Comparison of ENCODE assay signal across 23 cellular contexts in genomic region chr5:51373880-51374523, GRCh38. TPM values are rescaled to one million over a fixed set of nuclear protein-coding genes. Genes with fewer than 3 reads are reported as not detected.
DNase-seq lines count a peak whose midpoint lies in the region; ATAC-seq and TF ChIP-seq lines count a peak whose summit lies in the region.
"Had no signal": no experiment of that assay in that cellular context is flagged by ENCODE, and none has a peak within 500 bp of the region (broad histone marks: within the 10 kb centered on the region; RNA-seq: fewer than 3 reads in every experiment).

No MANE protein-coding gene starts in this region.

- in situ Hi-C loops in transverse colon (cut with MboI; ENCODE audit: low pct_ligation_motif_present in 1 of 4, low pct_unique_long_range_greater_than_20kb in 1 of 4, low sequenced_read_pairs in 3 of 4) = no loop called here

- intact Hi-C loops in transverse colon (cut with DNase I; ENCODE audit: low total_unique reads) = no loop called here
- intact Hi-C loops in right lobe of liver (cut with DNase I) = no loop called here

- no peaks in the 10 kb centered on the region for H3K9me3 ChIP-seq in transverse colon
- no peaks in the 10 kb centered on the region for H3K9me3 ChIP-seq in right lobe of liver
- H3K9me3 ChIP-seq: uterus had no signal

- peak; percentile 28 for TF ChIP-seq CTCF in foreskin keratinocyte (conservative IDR thresholded peaks at IDR 0.05)
- TF ChIP-seq CTCF in transverse colon (IDR thresholded peaks at IDR 0.05) = no peak
- no peak for TF ChIP-seq CTCF in right lobe of liver (IDR thresholded peaks at IDR 0.05)

- TF ChIP-seq EP300 in transverse colon (IDR thresholded peaks at IDR 0.05; ENCODE audit: low read depth) = no peak

- H3K36me3 ChIP-seq in transverse colon = no peaks in the 10 kb centered on the region
- H3K36me3 ChIP-seq in right lobe of liver = no peaks in the 10 kb centered on the region
- H3K36me3 ChIP-seq: uterus had no signal

- DNase-seq in NCI-H82 (lab: John Stamatoyannopoulos, UW) (peak; percentile 5), NCI-H82 treated with DMSO at 0.1 percent for 48 hours (lab: John Stamatoyannopoulos, UW; ENCODE audit: unreplicated experiment) (no peak), NCI-H2227 treated with DMSO at 0.1 percent for 48 hours (lab: John Stamatoyannopoulos, UW) (peak; percentile 7), foreskin keratinocyte (no peak), transverse colon (peak; percentile 37), right lobe of liver (no peak)
- DNase-seq: ACHN; anterior cingulate cortex; CD4-positive, alpha-beta memory T cell; natural killer cell; NCI-H1436 treated with DMSO at 0.1 percent for 48 hours; NCI-H526 treated with DMSO at 0.1 percent for 48 hours; stimulated activated naive CD4-positive, alpha-beta T cell; uterus had no signal

- WGBS in transverse colon (ENCODE audit: low coverage in 1 of 2), 2 donors = 5 to 33% methylated on average over 3 of the region's 3 CpGs
- 15% methylated on average over 3 of the region's 3 CpGs for WGBS in right lobe of liver (ENCODE audit: insufficient coverage, low coverage, low lambda C conversion rate, missing lambda C conversion rate)

- H3K4me3 ChIP-seq in transverse colon = no peak overlapping the region
- no peak overlapping the region for H3K4me3 ChIP-seq in right lobe of liver
- H3K4me3 ChIP-seq: uterus had no signal

- no peaks in the 10 kb centered on the region for H3K27me3 ChIP-seq in foreskin keratinocyte
- H3K27me3 ChIP-seq in transverse colon = peaks cover 32% of the 10 kb centered on the region
- peaks cover 8 to 27% of the 10 kb centered on the region in 2 donors for H3K27me3 ChIP-seq in right lobe of liver

- H3K27ac ChIP-seq in foreskin keratinocyte (no peak overlapping the region), transverse colon (no peak overlapping the region), right lobe of liver (no peak overlapping the region)
- H3K27ac ChIP-seq: RWPE1, uterus had no signal

- no peaks in the 10 kb centered on the region for H3K4me1 ChIP-seq in foreskin keratinocyte
- H3K4me1 ChIP-seq in transverse colon = peaks cover 0 to 10% (median 0%) of the 10 kb centered on the region in 4 donors
- H3K4me1 ChIP-seq in right lobe of liver = peaks cover 0 to 7% (median 0%) of the 10 kb centered on the region in 4 donors

- no peak for TF ChIP-seq POLR2A in transverse colon (IDR thresholded peaks at IDR 0.05)
- TF ChIP-seq POLR2A in right lobe of liver (IDR thresholded peaks at IDR 0.05) = no peak

- no peak for ATAC-seq in foreskin keratinocyte
- ATAC-seq in right lobe of liver = no peak
- ATAC-seq in GM19023 (IDR thresholded peaks at IDR 0.05; ENCODE audit: unreplicated experiment) = no peak
- ATAC-seq in HG03439 (IDR thresholded peaks at IDR 0.05; ENCODE audit: unreplicated experiment) = no peak
- ATAC-seq: natural killer cell, WTC11 had no signal

RNA-seq across cellular contexts. Expression of gene ISL1, which starts 9.2 kb away (rescaled TPM):
- 5.5 and 8.6 TPM in 2 replicates for total RNA-seq in foreskin keratinocyte
- 2.6 and 4.7 TPM in 2 replicates for polyA plus RNA-seq in foreskin keratinocyte
- total RNA-seq in transverse colon = under 1 TPM in 2 of 4 donors, not detected in 2; 0.41 to 0.48 TPM
- not detected for total RNA-seq in right lobe of liver
- total RNA-seq: activated CD8-positive, alpha-beta memory T cell treated with anti-CD3 and anti-CD28 coated beads for 36 hours; CD4-positive, alpha-beta memory T cell; fibroblast of villous mesenchyme; LHCN-M2; liver; natural killer cell; pulmonary artery endothelial cell; WTC11 had no signal
- polyA plus RNA-seq: CD4-positive, alpha-beta memory T cell; liver had no signal

Comparison
In these comparisons a context has a peak if more than half of its experiments do, and no peak if none do; other contexts are left out.
1. DNase-seq: peak in NCI-H82 (single experiment), NCI-H2227 treated with DMSO at 0.1 percent for 48 hours (single experiment) and transverse colon (single experiment); none in NCI-H82 treated with DMSO at 0.1 percent for 48 hours (single experiment), foreskin keratinocyte (0 of 2) and right lobe of liver (0 of 3).